Comparison of ENCODE assay signal across 1 cellular context in genomic region chr9:131045300-131046092, GRCh38.
A peak's percentile ranks its signal among the peaks of the same experiment; 100 is the strongest.
TF ChIP-seq lines count a peak whose summit lies in the region.

No MANE protein-coding gene starts in this region.

TF ChIP-seq in K562, 482 proteins besides CTCF, POLR2A, EP300 and RAD21:
- peak; percentile 84 for TF ChIP-seq HMGXB4 (CRISPR knock-in tag; IDR thresholded peaks at IDR 0.05)
- no peak for TF ChIP-seq SIRT6 (IDR thresholded peaks at IDR 0.05; ENCODE audit: low read depth, low read length)
- TF ChIP-seq, protein P1, sequence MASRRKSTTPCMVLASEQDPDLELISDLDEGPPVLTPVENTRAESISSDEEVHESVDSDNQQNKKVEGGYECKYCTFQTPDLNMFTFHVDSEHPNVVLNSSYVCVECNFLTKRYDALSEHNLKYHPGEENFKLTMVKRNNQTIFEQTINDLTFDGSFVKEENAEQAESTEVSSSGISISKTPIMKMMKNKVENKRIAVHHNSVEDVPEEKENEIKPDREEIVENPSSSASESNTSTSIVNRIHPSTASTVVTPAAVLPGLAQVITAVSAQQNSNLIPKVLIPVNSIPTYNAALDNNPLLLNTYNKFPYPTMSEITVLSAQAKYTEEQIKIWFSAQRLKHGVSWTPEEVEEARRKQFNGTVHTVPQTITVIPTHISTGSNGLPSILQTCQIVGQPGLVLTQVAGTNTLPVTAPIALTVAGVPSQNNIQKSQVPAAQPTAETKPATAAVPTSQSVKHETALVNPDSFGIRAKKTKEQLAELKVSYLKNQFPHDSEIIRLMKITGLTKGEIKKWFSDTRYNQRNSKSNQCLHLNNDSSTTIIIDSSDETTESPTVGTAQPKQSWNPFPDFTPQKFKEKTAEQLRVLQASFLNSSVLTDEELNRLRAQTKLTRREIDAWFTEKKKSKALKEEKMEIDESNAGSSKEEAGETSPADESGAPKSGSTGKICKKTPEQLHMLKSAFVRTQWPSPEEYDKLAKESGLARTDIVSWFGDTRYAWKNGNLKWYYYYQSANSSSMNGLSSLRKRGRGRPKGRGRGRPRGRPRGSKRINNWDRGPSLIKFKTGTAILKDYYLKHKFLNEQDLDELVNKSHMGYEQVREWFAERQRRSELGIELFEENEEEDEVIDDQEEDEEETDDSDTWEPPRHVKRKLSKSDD (conservative IDR thresholded peaks at IDR 0.05; ENCODE audit: low read length) = no peak
- TF ChIP-seq, protein P2, sequence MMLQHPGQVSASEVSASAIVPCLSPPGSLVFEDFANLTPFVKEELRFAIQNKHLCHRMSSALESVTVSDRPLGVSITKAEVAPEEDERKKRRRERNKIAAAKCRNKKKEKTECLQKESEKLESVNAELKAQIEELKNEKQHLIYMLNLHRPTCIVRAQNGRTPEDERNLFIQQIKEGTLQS (IDR thresholded peaks at IDR 0.05) = no peak
- TF ChIP-seq, protein P2 (CRISPR knock-in tag; conservative IDR thresholded peaks at IDR 0.05) = peak; percentile 38
- peak; percentile 97 for TF ChIP-seq STAT6 (CRISPR knock-in tag; IDR thresholded peaks at IDR 0.05)
- TF ChIP-seq ZNF354B (CRISPR knock-in tag; IDR thresholded peaks at IDR 0.05) = no peak
- TF ChIP-seq USF2 (CRISPR knock-in tag; IDR thresholded peaks at IDR 0.05) = no peak
- TF ChIP-seq, protein P3, sequence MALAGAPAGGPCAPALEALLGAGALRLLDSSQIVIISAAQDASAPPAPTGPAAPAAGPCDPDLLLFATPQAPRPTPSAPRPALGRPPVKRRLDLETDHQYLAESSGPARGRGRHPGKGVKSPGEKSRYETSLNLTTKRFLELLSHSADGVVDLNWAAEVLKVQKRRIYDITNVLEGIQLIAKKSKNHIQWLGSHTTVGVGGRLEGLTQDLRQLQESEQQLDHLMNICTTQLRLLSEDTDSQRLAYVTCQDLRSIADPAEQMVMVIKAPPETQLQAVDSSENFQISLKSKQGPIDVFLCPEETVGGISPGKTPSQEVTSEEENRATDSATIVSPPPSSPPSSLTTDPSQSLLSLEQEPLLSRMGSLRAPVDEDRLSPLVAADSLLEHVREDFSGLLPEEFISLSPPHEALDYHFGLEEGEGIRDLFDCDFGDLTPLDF (CRISPR knock-in tag; IDR thresholded peaks at IDR 0.05) = peak; percentile 78; the same call in 1 of the 2 replicates
- no peak for TF ChIP-seq RREB1 (CRISPR knock-in tag; IDR thresholded peaks at IDR 0.05)
- TF ChIP-seq HMG20A (CRISPR knock-in tag; conservative IDR thresholded peaks at IDR 0.05) = no peak
- TF ChIP-seq ZNF3 (CRISPR knock-in tag; IDR thresholded peaks at IDR 0.05) = no peak
- no peak for TF ChIP-seq NR4A1 (CRISPR knock-in tag; IDR thresholded peaks at IDR 0.05)
- TF ChIP-seq NR4A1 (tag; IDR thresholded peaks at IDR 0.05) = no peak
- TF ChIP-seq RAD51 (IDR thresholded peaks at IDR 0.05; ENCODE audit: borderline replicate concordance, low read depth) = no peak
- no peak for TF ChIP-seq MTA3 (IDR thresholded peaks at IDR 0.05; ENCODE audit: borderline replicate concordance)
- no peak for TF ChIP-seq ZKSCAN1 (IDR thresholded peaks at IDR 0.05; ENCODE audit: low read depth, low read length)
- TF ChIP-seq MTF1 (CRISPR knock-in tag; IDR thresholded peaks at IDR 0.05; ENCODE audit: borderline replicate concordance) = no peak
- TF ChIP-seq CBX5 (IDR thresholded peaks at IDR 0.05; ENCODE audit: borderline replicate concordance, low read depth) = no peak
TF ChIP-seq in K562: peak in this region for 4.
